ENCODE assay signal across 8 cellular contexts in genomic region chr19:46601318-46602224, GRCh38. TPM values are rescaled to one million over a fixed set of nuclear protein-coding genes. Genes with fewer than 3 reads are reported as not detected.
A peak's percentile ranks its signal among the peaks of the same experiment; 100 is the strongest.
DNase-seq lines count a peak whose midpoint lies in the region; ATAC-seq and TF ChIP-seq lines count a peak whose summit lies in the region.

Gene CALM3 (plus strand): TSS chr19:46601330. CDS start chr19:46601435, 105 bp downstream.

- intact Hi-C loops in T-helper 2 cell treated with Interferon-gamma antibody and Interleukin-4, amounts not matched to agents 100 ng/mL and 5 ng/mL, for 36 hours (cut with micrococcal nuclease), result loop anchor here (5.0 kb wide), 1 partner anchor 74 kb away; no protein-coding TSS in a partner anchor

- DNase-seq in stimulated activated CD4-positive, alpha-beta T cell treated with anti-CD3 and anti-CD28 coated beads, Interleukin-15, amount 100 ng/mL, for 24 hours, result peak; percentile 44
- DNase-seq in stimulated activated CD4-positive, alpha-beta T cell treated with anti-CD3 and anti-CD28 coated beads, Interleukin-4, amount 100 ng/mL, for 4 hours, result no peak
- DNase-seq in foreskin fibroblast (peak in 1 of 2 donors; percentile 46), occipital lobe (lab: John Stamatoyannopoulos, UW) (no peak), SIG-M5 (lab: John Stamatoyannopoulos, UW) (no peak)

- peak within 1 kb of the TSS; percentile 94 to 99 for H3K4me3 ChIP-seq in foreskin fibroblast (ENCODE audit: low read depth in 1 of 2, low read length in 2 of 2)

- TF ChIP-seq CTCF in foreskin fibroblast (IDR thresholded peaks at IDR 0.05; ENCODE audit: low read depth, low read length), result no peak

- ATAC-seq in HG02885 (IDR thresholded peaks at IDR 0.05; ENCODE audit: poor library complexity, unreplicated experiment) (no peak), HG03108 (IDR thresholded peaks at IDR 0.05; ENCODE audit: unreplicated experiment) (no peak)

RNA-seq across cellular contexts. Expression of gene CALM3, which starts in this region (rescaled TPM):
- 523 and 533 TPM in 2 replicates for total RNA-seq in T-helper 2 cell treated with Interferon-gamma antibody and Interleukin-4, amounts not matched to agents 100 ng/mL and 5 ng/mL, for 36 hours
- 224 TPM for total RNA-seq in occipital lobe
